In the genomic region with DNA sequence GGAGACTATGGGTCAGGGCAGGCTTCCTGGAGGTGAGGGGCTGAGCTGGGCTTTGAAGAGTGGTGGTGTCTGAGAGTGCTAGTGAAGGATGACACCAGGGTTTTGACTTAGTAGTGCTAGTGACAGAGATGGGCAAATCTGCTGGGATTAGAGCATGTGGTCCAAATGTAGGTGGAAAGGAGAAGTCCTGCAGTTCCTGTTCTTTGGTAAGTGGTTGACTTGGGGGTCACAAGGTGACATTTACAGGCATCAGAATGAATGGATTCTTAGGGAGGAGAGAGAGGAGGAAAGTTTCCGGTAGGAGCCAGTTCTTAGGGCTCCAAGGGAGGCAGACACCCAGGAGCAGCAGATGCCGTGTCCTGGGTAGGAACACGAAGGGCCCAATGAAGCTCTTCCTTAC, we compare ENCODE assay signal across 10 cellular contexts. TPM values are rescaled to one million over a fixed set of nuclear protein-coding genes. Genes with fewer than 3 reads are reported as not detected.
A peak's percentile ranks its signal among the peaks of the same experiment; 100 is the strongest.
DNase-seq lines count a peak whose midpoint lies in the region; ATAC-seq and TF ChIP-seq lines count a peak whose summit lies in the region.
"Had no signal": no experiment of that assay in that cellular context is flagged by ENCODE, and none has a peak within 500 bp of the region (broad histone marks: within the 10 kb centered on the region; RNA-seq: fewer than 3 reads in every experiment).

No MANE protein-coding gene starts in this region.

- H3K27me3 ChIP-seq in CD4-positive, alpha-beta memory T cell (ENCODE audit: insufficient read depth, low read length), result peaks cover 4% of the 10 kb centered on the region

- TF ChIP-seq CTCF in HEK293 (tag by site-specific recombination; IDR thresholded peaks at IDR 0.05), result no peak

- no peaks in the 10 kb centered on the region for H3K36me3 ChIP-seq in CD4-positive, alpha-beta memory T cell (ENCODE audit: insufficient read depth, low read length)
- no peaks in the 10 kb centered on the region for H3K36me3 ChIP-seq in HEK293 (ENCODE audit: control insufficient read depth in 2 of 2, insufficient read depth in 1 of 2, low read length in 2 of 2)

- no peak for ATAC-seq in activated naive CD8-positive, alpha-beta T cell treated with anti-CD3 and anti-CD28 coated beads, Interleukin-2, amount 50 U/mL, for 24 hours
- no peak for ATAC-seq in natural killer cell treated with Interleukin-12 subunit alpha and Interleukin-12 subunit beta and Interleukin-15 and Interleukin-18, amount 100 ng/mL, for 72 hours

- no peak overlapping the region for H3K27ac ChIP-seq in CD4-positive, alpha-beta memory T cell (ENCODE audit: low read depth, low read length)
- H3K27ac ChIP-seq in HEK293 (ENCODE audit: extremely low read depth, low read depth, low read length) (no peak overlapping the region; the same call in 1 of the 2 replicates), caudate nucleus (ENCODE audit: low read depth, low read length) (no peak overlapping the region)
- H3K27ac ChIP-seq: skin epidermis had no signal

- H3K36me3 Mint-ChIP-seq in CD4-positive, alpha-beta memory T cell, result no peaks in the 10 kb centered on the region
- no peaks in the 10 kb centered on the region for H3K36me3 Mint-ChIP-seq in activated naive CD8-positive, alpha-beta T cell treated with anti-CD3 and anti-CD28 coated beads, Interleukin-2, amount 50 U/mL, for 24 hours (ENCODE audit: low read depth)
- no peaks in the 10 kb centered on the region for H3K36me3 Mint-ChIP-seq in natural killer cell treated with Interleukin-12 subunit alpha and Interleukin-12 subunit beta and Interleukin-15 and Interleukin-18, amount 100 ng/mL, for 72 hours

- POLR2A ChIA-PET in CD4-positive, alpha-beta memory T cell (lab: Charles Lee; ENCODE audit: partially characterized antibody), result interaction anchor here (0.6 to 1.1 kb wide), 3 partner anchors 23 to 351 kb away, joined by 3 to 5 read pairs (median 3); a partner anchor contains a TSS
- POLR2A ChIA-PET in HEK293 (lab: Yijun Ruan, JAX), result no interaction called here

- no peaks in the 10 kb centered on the region for H3K9me3 ChIP-seq in CD4-positive, alpha-beta memory T cell (ENCODE audit: control insufficient read depth in 1 of 2, low read length in 2 of 2)
- no peaks in the 10 kb centered on the region for H3K9me3 ChIP-seq in HEK293 (ENCODE audit: control insufficient read depth, insufficient read depth, low read depth, low read length)

- H3K4me1 ChIP-seq in CD4-positive, alpha-beta memory T cell (ENCODE audit: insufficient read depth, low read length), result peaks cover 9% of the 10 kb centered on the region
- peaks cover 8% of the 10 kb centered on the region for H3K4me1 ChIP-seq in HEK293 (ENCODE audit: control insufficient read depth, insufficient read depth, low read length)

- CTCF ChIA-PET in CD4-positive, alpha-beta memory T cell (lab: Charles Lee; ENCODE audit: partially characterized antibody), result interaction anchor here (2.2 to 2.6 kb wide), 2 partner anchors 22 to 58 kb away, joined by 7 read pairs; a partner anchor contains a TSS
- CTCF ChIA-PET in HEK293 (lab: Yijun Ruan, JAX), result interaction anchor here (0.6 to 1.4 kb wide), 3 partner anchors 42 to 1269 kb away, joined by 3 to 4 read pairs (median 4); no protein-coding TSS in a partner anchor

- peaks cover 2 to 9% (median 6%) of the 10 kb centered on the region in 4 donors for H3K4me1 Mint-ChIP-seq in CD4-positive, alpha-beta memory T cell
- peaks cover 15% of the 10 kb centered on the region for H3K4me1 Mint-ChIP-seq in activated naive CD8-positive, alpha-beta T cell treated with anti-CD3 and anti-CD28 coated beads, Interleukin-2, amount 50 U/mL, for 24 hours
- H3K4me1 Mint-ChIP-seq in natural killer cell treated with Interleukin-12 subunit alpha and Interleukin-12 subunit beta and Interleukin-15 and Interleukin-18, amount 100 ng/mL, for 72 hours (ENCODE audit: low read depth in 2 of 2), result peaks cover 4 to 6% of the 10 kb centered on the region in 2 donors

- DNase-seq in CD4-positive, alpha-beta memory T cell, result no peak
- no peak for DNase-seq in activated naive CD8-positive, alpha-beta T cell treated with anti-CD3 and anti-CD28 coated beads, Interleukin-2, amount 50 U/mL, for 24 hours
- no peak for DNase-seq in natural killer cell treated with Interleukin-12 subunit alpha and Interleukin-12 subunit beta and Interleukin-15 and Interleukin-18, amount 100 ng/mL, for 72 hours (ENCODE audit: low spot score)
- no peak for DNase-seq in GM19240 (ENCODE audit: insufficient read length, low spot score)
- DNase-seq in inferior parietal cortex (ENCODE audit: extremely low spot score), result no peak
- DNase-seq in caudate nucleus (lab: John Stamatoyannopoulos, UW), result no peak
- DNase-seq: cortex of kidney, DND-41 had no signal

- peaks cover 5% of the 10 kb centered on the region in 2 donors for H3K27me3 Mint-ChIP-seq in CD4-positive, alpha-beta memory T cell
- peaks cover 40% of the 10 kb centered on the region for H3K27me3 Mint-ChIP-seq in activated naive CD8-positive, alpha-beta T cell treated with anti-CD3 and anti-CD28 coated beads, Interleukin-2, amount 50 U/mL, for 24 hours
- peaks cover 25 to 34% of the 10 kb centered on the region in 2 donors for H3K27me3 Mint-ChIP-seq in natural killer cell treated with Interleukin-12 subunit alpha and Interleukin-12 subunit beta and Interleukin-15 and Interleukin-18, amount 100 ng/mL, for 72 hours

- H3K4me3 Mint-ChIP-seq in CD4-positive, alpha-beta memory T cell, result peak overlapping the region; percentile 49 to 89 (median 76)
- H3K4me3 Mint-ChIP-seq in activated naive CD8-positive, alpha-beta T cell treated with anti-CD3 and anti-CD28 coated beads, Interleukin-2, amount 50 U/mL, for 24 hours, result peak overlapping the region; percentile 67
- H3K4me3 Mint-ChIP-seq in natural killer cell treated with Interleukin-12 subunit alpha and Interleukin-12 subunit beta and Interleukin-15 and Interleukin-18, amount 100 ng/mL, for 72 hours, result peak overlapping the region; percentile 89

- H3K4me3 ChIP-seq in CD4-positive, alpha-beta memory T cell (ENCODE audit: low read length in 2 of 2), result no peak overlapping the region
- H3K4me3 ChIP-seq in HEK293 (ENCODE audit: low read depth, low read length), result no peak overlapping the region

- H3K9me3 Mint-ChIP-seq in CD4-positive, alpha-beta memory T cell, result no peaks in the 10 kb centered on the region
- H3K9me3 Mint-ChIP-seq in activated naive CD8-positive, alpha-beta T cell treated with anti-CD3 and anti-CD28 coated beads, Interleukin-2, amount 50 U/mL, for 24 hours, result no peaks in the 10 kb centered on the region
- no peaks in the 10 kb centered on the region for H3K9me3 Mint-ChIP-seq in natural killer cell treated with Interleukin-12 subunit alpha and Interleukin-12 subunit beta and Interleukin-15 and Interleukin-18, amount 100 ng/mL, for 72 hours

- peak overlapping the region in 6 of 7 donors; percentile 4 to 76 (median 14) for H3K27ac Mint-ChIP-seq in CD4-positive, alpha-beta memory T cell
- H3K27ac Mint-ChIP-seq in activated naive CD8-positive, alpha-beta T cell treated with anti-CD3 and anti-CD28 coated beads, Interleukin-2, amount 50 U/mL, for 24 hours, result peak overlapping the region; percentile 18
- peak overlapping the region; percentile 15 to 49 for H3K27ac Mint-ChIP-seq in natural killer cell treated with Interleukin-12 subunit alpha and Interleukin-12 subunit beta and Interleukin-15 and Interleukin-18, amount 100 ng/mL, for 72 hours

- intact Hi-C loops in CD4-positive, alpha-beta memory T cell (cut with micrococcal nuclease), result no loop called here

TF ChIP-seq in HEK293, 187 proteins besides CTCF, POLR2A, EP300 and RAD21:
- TF ChIP-seq TRIM28 (IDR thresholded peaks at IDR 0.05; ENCODE audit: borderline replicate concordance, low read length), result 0 out of 2 replicates have a peak, but pooled peaks have one; percentile 14
- no peak for TF ChIP-seq ZNF707 (tag by site-specific recombination; IDR thresholded peaks at IDR 0.05)
- no peak for TF ChIP-seq ZNF658 (tag by site-specific recombination; IDR thresholded peaks at IDR 0.05)
- no peak for TF ChIP-seq GLIS2 (tag by site-specific recombination; IDR thresholded peaks at IDR 0.05)

RNA-seq across cellular contexts. Expression of a gene that starts 0.8 kb away (rescaled TPM):
- 1 to 10 TPM; 2.5 to 2.6 TPM for total RNA-seq in CD4-positive, alpha-beta memory T cell
- polyA plus RNA-seq in CD4-positive, alpha-beta memory T cell, result under 1 TPM; 0.04 to 0.18 TPM
- 1 to 10 TPM; 1.3 to 4.5 TPM for total RNA-seq in natural killer cell treated with Interleukin-12 subunit alpha and Interleukin-12 subunit beta and Interleukin-15 and Interleukin-18, amount 100 ng/mL, for 72 hours

RNA-seq across cellular contexts. Expression of a gene that starts 57.0 kb away (rescaled TPM):
- total RNA-seq in CD4-positive, alpha-beta memory T cell, result 10 to 100 TPM; 36.4 to 40.1 TPM
- 10 to 100 TPM; 71.2 to 93.2 TPM for polyA plus RNA-seq in CD4-positive, alpha-beta memory T cell
- total RNA-seq in natural killer cell treated with Interleukin-12 subunit alpha and Interleukin-12 subunit beta and Interleukin-15 and Interleukin-18, amount 100 ng/mL, for 72 hours, result 100 to 1,000 TPM in 1 of 2 donors, 10 to 100 TPM in 1; 84.8 to 106 TPM
